5 cellular contexts compared by ENCODE assay signal in genomic region chr16:74423721-74424120, GRCh38. TPM values are rescaled to one million over a fixed set of nuclear protein-coding genes. Genes with fewer than 3 reads are reported as not detected.
"Had no signal": no experiment of that assay in that cellular context is flagged by ENCODE, and none has a peak within 500 bp of the region (broad histone marks: within the 10 kb centered on the region; RNA-seq: fewer than 3 reads in every experiment).

No MANE protein-coding gene starts in this region.

RNA-seq across cellular contexts. Expression of gene CLEC18B, which starts 2.4 kb away (rescaled TPM):
- total RNA-seq: activated naive CD4-positive, alpha-beta T cell treated with anti-CD3 and anti-CD28 coated beads for 36 hours; ascending aorta had no signal

RNA-seq across cellular contexts. Expression of gene NPIPB15, which starts 47.6 kb away (rescaled TPM):
- total RNA-seq: activated naive CD8-positive, alpha-beta T cell treated with anti-CD3 and anti-CD28 coated beads for 36 hours; activated naive CD8-positive, alpha-beta T cell treated with anti-CD3 and anti-CD28 coated beads, Interleukin-2, amount 10 ng/mL, durations not matched to agents 7 days and 5 days; ascending aorta; cardiac septum had no signal
